1 cellular context compared by ENCODE assay signal in the genomic region with DNA sequence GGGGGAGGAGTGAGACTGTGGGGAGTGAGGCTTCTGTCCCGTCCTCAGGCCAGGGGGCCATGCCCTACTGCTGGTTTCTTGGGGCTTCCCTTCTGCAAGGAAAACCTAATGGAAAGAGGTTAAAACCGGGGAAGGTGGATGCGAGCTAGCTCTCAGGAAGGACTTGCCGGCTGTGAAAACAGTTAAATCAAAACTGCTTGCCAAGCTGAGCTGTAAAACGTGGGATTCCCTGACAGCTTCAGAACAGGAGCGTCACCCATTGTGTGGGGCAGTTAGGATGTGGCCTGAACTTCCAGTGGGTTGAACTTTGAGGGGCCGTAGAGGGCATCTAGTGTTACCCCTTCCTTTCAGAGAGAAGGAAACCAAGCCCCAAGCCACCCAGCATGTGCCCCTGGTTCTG.
TF ChIP-seq lines count a peak whose summit lies in the region.

No MANE protein-coding gene starts in this region.

TF ChIP-seq in HCT116, 20 proteins besides CTCF, POLR2A, EP300 and RAD21 (continued from another document):
- TF ChIP-seq, protein P1, sequence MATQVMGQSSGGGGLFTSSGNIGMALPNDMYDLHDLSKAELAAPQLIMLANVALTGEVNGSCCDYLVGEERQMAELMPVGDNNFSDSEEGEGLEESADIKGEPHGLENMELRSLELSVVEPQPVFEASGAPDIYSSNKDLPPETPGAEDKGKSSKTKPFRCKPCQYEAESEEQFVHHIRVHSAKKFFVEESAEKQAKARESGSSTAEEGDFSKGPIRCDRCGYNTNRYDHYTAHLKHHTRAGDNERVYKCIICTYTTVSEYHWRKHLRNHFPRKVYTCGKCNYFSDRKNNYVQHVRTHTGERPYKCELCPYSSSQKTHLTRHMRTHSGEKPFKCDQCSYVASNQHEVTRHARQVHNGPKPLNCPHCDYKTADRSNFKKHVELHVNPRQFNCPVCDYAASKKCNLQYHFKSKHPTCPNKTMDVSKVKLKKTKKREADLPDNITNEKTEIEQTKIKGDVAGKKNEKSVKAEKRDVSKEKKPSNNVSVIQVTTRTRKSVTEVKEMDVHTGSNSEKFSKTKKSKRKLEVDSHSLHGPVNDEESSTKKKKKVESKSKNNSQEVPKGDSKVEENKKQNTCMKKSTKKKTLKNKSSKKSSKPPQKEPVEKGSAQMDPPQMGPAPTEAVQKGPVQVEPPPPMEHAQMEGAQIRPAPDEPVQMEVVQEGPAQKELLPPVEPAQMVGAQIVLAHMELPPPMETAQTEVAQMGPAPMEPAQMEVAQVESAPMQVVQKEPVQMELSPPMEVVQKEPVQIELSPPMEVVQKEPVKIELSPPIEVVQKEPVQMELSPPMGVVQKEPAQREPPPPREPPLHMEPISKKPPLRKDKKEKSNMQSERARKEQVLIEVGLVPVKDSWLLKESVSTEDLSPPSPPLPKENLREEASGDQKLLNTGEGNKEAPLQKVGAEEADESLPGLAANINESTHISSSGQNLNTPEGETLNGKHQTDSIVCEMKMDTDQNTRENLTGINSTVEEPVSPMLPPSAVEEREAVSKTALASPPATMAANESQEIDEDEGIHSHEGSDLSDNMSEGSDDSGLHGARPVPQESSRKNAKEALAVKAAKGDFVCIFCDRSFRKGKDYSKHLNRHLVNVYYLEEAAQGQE (IDR thresholded peaks at IDR 0.05; ENCODE audit: low read depth) = no peak
- TF ChIP-seq EZH2phosphoT487 (IDR thresholded peaks at IDR 0.05; ENCODE audit: borderline replicate concordance) (no peak), ELF1 (IDR thresholded peaks at IDR 0.05; ENCODE audit: borderline replicate concordance, low read depth) (no peak), EZH2 (IDR thresholded peaks at IDR 0.05) (no peak), FOSL1 (IDR thresholded peaks at IDR 0.05; ENCODE audit: low read depth) (no peak), SIN3A (IDR thresholded peaks at IDR 0.05; ENCODE audit: low read depth) (no peak), JUND (IDR thresholded peaks at IDR 0.05) (no peak), SRF (IDR thresholded peaks at IDR 0.05; ENCODE audit: low read depth) (no peak), EGR1 (IDR thresholded peaks at IDR 0.05; ENCODE audit: low read depth) (no peak), POLR2AphosphoS5 (IDR thresholded peaks at IDR 0.05; ENCODE audit: low read depth, low read length) (no peak), SP1 (IDR thresholded peaks at IDR 0.05; ENCODE audit: low read depth) (no peak)
- TF ChIP-seq, protein P2, sequence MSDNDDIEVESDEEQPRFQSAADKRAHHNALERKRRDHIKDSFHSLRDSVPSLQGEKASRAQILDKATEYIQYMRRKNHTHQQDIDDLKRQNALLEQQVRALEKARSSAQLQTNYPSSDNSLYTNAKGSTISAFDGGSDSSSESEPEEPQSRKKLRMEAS (IDR thresholded peaks at IDR 0.05) = no peak
